In the genomic region with DNA sequence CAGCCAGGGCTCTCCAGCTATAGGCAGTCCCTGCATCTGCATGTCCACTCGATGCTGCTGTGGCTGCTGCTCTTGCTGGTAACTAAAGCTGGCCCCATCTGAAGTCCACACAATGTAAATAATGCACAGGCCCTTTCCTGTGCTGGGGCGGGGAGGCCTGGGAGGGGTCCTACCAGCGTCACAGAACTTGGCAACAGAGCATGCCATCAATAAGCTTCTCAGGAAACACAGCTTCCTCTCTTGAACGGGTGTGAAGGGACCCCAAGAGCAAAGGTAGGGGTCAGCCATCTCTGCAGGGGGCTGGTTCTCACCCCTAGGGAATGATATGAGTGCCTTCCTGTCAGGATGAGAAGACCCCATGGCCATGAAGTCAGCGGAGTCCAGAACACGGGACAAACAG, we compare ENCODE assay signal across 18 cellular contexts. TPM values are rescaled to one million over a fixed set of nuclear protein-coding genes. Genes with fewer than 3 reads are reported as not detected.
A peak's percentile ranks its signal among the peaks of the same experiment; 100 is the strongest.
DNase-seq lines count a peak whose midpoint lies in the region; ATAC-seq and TF ChIP-seq lines count a peak whose summit lies in the region.
"Had no signal": no experiment of that assay in that cellular context is flagged by ENCODE, and none has a peak within 500 bp of the region (broad histone marks: within the 10 kb centered on the region; RNA-seq: fewer than 3 reads in every experiment).

No MANE protein-coding gene starts in this region.

- H3K4me3 ChIP-seq in Peyer's patch: no peak overlapping the region
- no peak overlapping the region for H3K4me3 ChIP-seq in esophagus squamous epithelium
- H3K4me3 ChIP-seq in muscle layer of duodenum (ENCODE audit: low read depth in 1 of 2, low read length in 2 of 2): no peak overlapping the region
- no peak overlapping the region for H3K4me3 ChIP-seq in upper lobe of left lung
- H3K4me3 ChIP-seq: psoas muscle had no signal

- H3K27ac ChIP-seq in Peyer's patch (peak overlapping the region; percentile 54 to 84 (median 68)), esophagus squamous epithelium (peak overlapping the region; percentile 8 to 91 (median 88)), muscle layer of duodenum (ENCODE audit: low read length) (peak overlapping the region; percentile 42), upper lobe of left lung (peak overlapping the region; percentile 71 to 89 (median 80))
- H3K27ac ChIP-seq: psoas muscle had no signal

- TF ChIP-seq EP300 in upper lobe of left lung (IDR thresholded peaks at IDR 0.05): peak in 1 of 4 donors; percentile 32

- TF ChIP-seq POLR2A in Peyer's patch (IDR thresholded peaks at IDR 0.05): no peak
- TF ChIP-seq POLR2A in esophagus squamous epithelium (IDR thresholded peaks at IDR 0.05): no peak
- TF ChIP-seq POLR2A in upper lobe of left lung (IDR thresholded peaks at IDR 0.05): no peak

- intact Hi-C loops in esophagus squamous epithelium (cut with DNase I): no loop called here

- no peak for DNase-seq in Peyer's patch
- DNase-seq in esophagus squamous epithelium (lab: John Stamatoyannopoulos, UW): no peak
- DNase-seq in upper lobe of left lung: no peak
- no peak for DNase-seq in activated naive CD4-positive, alpha-beta T cell treated with anti-CD3 and anti-CD28 coated beads, Interleukin-2, amount 50 U/mL, for 16 hours
- no peak for DNase-seq in NCI-H2107 (lab: John Stamatoyannopoulos, UW)
- DNase-seq: activated CD4-positive, alpha-beta T cell treated with anti-CD3 and anti-CD28 coated beads for 48 hours; activated T-cell treated with anti-CD3 and anti-CD28 coated beads for 4 hours; CD4-positive, CD25-positive, alpha-beta regulatory T cell; DMS79 treated with DMSO at 0.1 percent for 48 hours; effector CD4-positive, alpha-beta T cell; hypothalamus; naive thymus-derived CD4-positive, alpha-beta T cell; NCI-H524 treated with DMSO at 0.1 percent for 48 hours; PC-3; psoas muscle; T1000 had no signal

- ATAC-seq in upper lobe of left lung (ENCODE audit: low FRiP score in 2 of 2) (peak in 1 of 2 donors; percentile 31), GM18861 (IDR thresholded peaks at IDR 0.05; ENCODE audit: unreplicated experiment) (no peak)
- ATAC-seq: PC-3, psoas muscle had no signal

- H3K27me3 ChIP-seq in Peyer's patch (no peaks in the 10 kb centered on the region), esophagus squamous epithelium (no peaks in the 10 kb centered on the region), muscle layer of duodenum (ENCODE audit: low read depth, low read length) (no peaks in the 10 kb centered on the region), upper lobe of left lung (no peaks in the 10 kb centered on the region)

- H3K36me3 ChIP-seq in Peyer's patch: no peaks in the 10 kb centered on the region
- peaks cover 0 to 6% (median 0%) of the 10 kb centered on the region in 3 donors for H3K36me3 ChIP-seq in esophagus squamous epithelium
- peaks cover 0 to 23% of the 10 kb centered on the region in 2 donors for H3K36me3 ChIP-seq in muscle layer of duodenum (ENCODE audit: control insufficient read depth in 1 of 2, insufficient read depth in 2 of 2, low read length in 2 of 2)
- no peaks in the 10 kb centered on the region for H3K36me3 ChIP-seq in upper lobe of left lung

- 42 to 64% methylated on average over 3 to 4 of the region's 6 CpGs for WGBS in esophagus squamous epithelium, 2 donors
- WGBS in upper lobe of left lung, 2 donors: 23 to 63% methylated on average over 3 to 6 of the region's 6 CpGs

- TF ChIP-seq CTCF in Peyer's patch (IDR thresholded peaks at IDR 0.05): no peak
- TF ChIP-seq CTCF in esophagus squamous epithelium (IDR thresholded peaks at IDR 0.05): no peak
- no peak for TF ChIP-seq CTCF in upper lobe of left lung (IDR thresholded peaks at IDR 0.05)

- H3K9me3 ChIP-seq in Peyer's patch: no peaks in the 10 kb centered on the region
- H3K9me3 ChIP-seq in esophagus squamous epithelium: no peaks in the 10 kb centered on the region
- H3K9me3 ChIP-seq in muscle layer of duodenum (ENCODE audit: control insufficient read depth in 1 of 2, low read length in 2 of 2): no peaks in the 10 kb centered on the region
- H3K9me3 ChIP-seq in upper lobe of left lung: no peaks in the 10 kb centered on the region
- H3K9me3 ChIP-seq: psoas muscle had no signal

- peaks cover 0 to 15% (median 7%) of the 10 kb centered on the region in 4 donors for H3K4me1 ChIP-seq in Peyer's patch
- H3K4me1 ChIP-seq in esophagus squamous epithelium: peaks cover 42 to 64% (median 47%) of the 10 kb centered on the region in 3 donors
- H3K4me1 ChIP-seq in muscle layer of duodenum (ENCODE audit: control insufficient read depth in 1 of 2, insufficient read depth in 2 of 2, low read length in 2 of 2): peaks cover 3 to 34% of the 10 kb centered on the region in 2 donors
- H3K4me1 ChIP-seq in upper lobe of left lung: peaks cover 37 to 52% (median 46%) of the 10 kb centered on the region in 4 donors

RNA-seq across cellular contexts. Expression of a gene that starts 39.0 kb away (rescaled TPM):
- total RNA-seq in Peyer's patch (10 to 100 TPM in 3 of 4 donors, 1 to 10 TPM in 1; 4.1 to 50.3 (median 21.4) TPM), esophagus squamous epithelium (10 to 100 TPM in 2 of 4 donors, 1 to 10 TPM in 1, under 1 TPM in 1; 0.42 to 66.8 (median 21.6) TPM), upper lobe of left lung (100 to 1,000 TPM in 1 of 6 donors, 10 to 100 TPM in 4, 1 to 10 TPM in 1; 5.2 to 105 (median 24.6) TPM)
- total RNA-seq: CD4-positive, CD25-positive, alpha-beta regulatory T cell; naive thymus-derived CD4-positive, alpha-beta T cell; PC-3 had no signal
